Comparison of ENCODE assay signal across 12 cellular contexts in genomic region chr1:23393706-23394105, GRCh38. TPM values are rescaled to one million over a fixed set of nuclear protein-coding genes. Genes with fewer than 3 reads are reported as not detected.
DNase-seq lines count a peak whose midpoint lies in the region; ATAC-seq and TF ChIP-seq lines count a peak whose summit lies in the region.
"Had no signal": no experiment of that assay in that cellular context is flagged by ENCODE, and none has a peak within 500 bp of the region (broad histone marks: within the 10 kb centered on the region; RNA-seq: fewer than 3 reads in every experiment).

No MANE protein-coding gene starts in this region.

- H3K27me3 ChIP-seq in BLaER1: no peaks in the 10 kb centered on the region
- H3K27me3 ChIP-seq in adipocyte (replicated peaks; ENCODE audit: control insufficient read depth, insufficient read depth, low read length): no peaks in the 10 kb centered on the region
- H3K27me3 ChIP-seq in heart right ventricle: no peaks in the 10 kb centered on the region
- H3K27me3 ChIP-seq in CD8-positive, alpha-beta T cell (ENCODE audit: insufficient read depth, low read length): no peaks in the 10 kb centered on the region
- no peaks in the 10 kb centered on the region for H3K27me3 ChIP-seq in HAP-1 (ENCODE audit: low read depth)

- no peaks in the 10 kb centered on the region for H4K20me1 ChIP-seq in BLaER1

- no peak overlapping the region for H3K4me3 Mint-ChIP-seq in CD8-positive, alpha-beta T cell
- H3K4me3 Mint-ChIP-seq: activated CD8-positive, alpha-beta T cell treated with anti-CD3 and anti-CD28 coated beads, Interleukin-2, amount 10 ng/mL, durations not matched to agents 7 days and 5 days had no signal

- POLR2A ChIA-PET in CD8-positive, alpha-beta T cell (lab: Charles Lee): interaction anchor here (1.1 kb wide), 1 partner anchor 9 kb away, joined by 3 read pairs; no protein-coding TSS in a partner anchor

- H3K9me3 ChIP-seq in BLaER1 (no peaks in the 10 kb centered on the region), adipocyte (ENCODE audit: control insufficient read depth, low read length) (no peaks in the 10 kb centered on the region), heart right ventricle (no peaks in the 10 kb centered on the region), HAP-1 (no peaks in the 10 kb centered on the region)
- no peaks in the 10 kb centered on the region for H3K9me3 ChIP-seq in CD8-positive, alpha-beta T cell (ENCODE audit: low read length)

- peaks cover 2% of the 10 kb centered on the region for H3K4me1 Mint-ChIP-seq in CD8-positive, alpha-beta T cell (ENCODE audit: low read depth)

- ATAC-seq in heart right ventricle (peak; percentile 61 to 77 (median 72)), HG03378 (IDR thresholded peaks at IDR 0.05; ENCODE audit: unreplicated experiment) (no peak), GM21528 (IDR thresholded peaks at IDR 0.05; ENCODE audit: low FRiP score, unreplicated experiment) (no peak)
- ATAC-seq in CD8-positive, alpha-beta T cell: no peak
- ATAC-seq: activated CD8-positive, alpha-beta T cell treated with anti-CD3 and anti-CD28 coated beads, Interleukin-2, amount 10 ng/mL, durations not matched to agents 7 days and 5 days; GM12878 had no signal

- no peak overlapping the region for H3K27ac ChIP-seq in BLaER1
- H3K27ac ChIP-seq in heart right ventricle: peak overlapping the region in 9 of 10 donors; percentile 72 to 90 (median 82)
- no peak overlapping the region for H3K27ac ChIP-seq in CD8-positive, alpha-beta T cell (ENCODE audit: low read depth, low read length)

- in situ Hi-C loops in HAP-1 (cut with MboI; ENCODE audit: low sequenced_read_pairs): no loop called here

- H3K4me2 ChIP-seq in BLaER1: peak overlapping the region; percentile 55

- H3K4me1 ChIP-seq in BLaER1: peaks cover 26% of the 10 kb centered on the region
- peaks cover 33% of the 10 kb centered on the region for H3K4me1 ChIP-seq in adipocyte (ENCODE audit: control insufficient read depth, insufficient read depth, low read length)
- peaks cover 2 to 42% (median 27%) of the 10 kb centered on the region in 9 donors for H3K4me1 ChIP-seq in heart right ventricle
- H3K4me1 ChIP-seq in CD8-positive, alpha-beta T cell (ENCODE audit: insufficient read depth, low read length): no peaks in the 10 kb centered on the region
- peaks cover 12% of the 10 kb centered on the region for H3K4me1 ChIP-seq in HAP-1

- WGBS in heart right ventricle, 2 donors: 36 to 60% methylated on average over 15 of the region's 15 CpGs

- no peaks in the 10 kb centered on the region for H3K9me3 Mint-ChIP-seq in CD8-positive, alpha-beta T cell

- peaks cover 35% of the 10 kb centered on the region for H3K36me3 Mint-ChIP-seq in CD8-positive, alpha-beta T cell

- no peak overlapping the region for H3K27ac Mint-ChIP-seq in CD8-positive, alpha-beta T cell
- H3K27ac Mint-ChIP-seq: activated CD8-positive, alpha-beta T cell treated with anti-CD3 and anti-CD28 coated beads, Interleukin-2, amount 10 ng/mL, durations not matched to agents 7 days and 5 days had no signal

- DNase-seq in adipocyte (ENCODE audit: low read depth): peak; percentile 10
- peak; percentile 59 to 60 for DNase-seq in heart right ventricle
- peak; percentile 92 for DNase-seq in posterior vena cava (ENCODE audit: low spot score)
- no peak for DNase-seq in CD8-positive, alpha-beta T cell
- DNase-seq in HAP-1 (ENCODE audit: low spot score in 2 of 2): no peak
- DNase-seq: activated CD8-positive, alpha-beta T cell treated with anti-CD3 and anti-CD28 coated beads, Interleukin-2, amount 10 ng/mL, durations not matched to agents 7 days and 5 days; NCI-H1436 treated with DMSO at 0.1 percent for 48 hours; trophoblast cell had no signal

- intact Hi-C loops in heart right ventricle (cut with DNase I): loop anchor here in 1 of 10 donors (2.0 kb wide), 1 partner anchor 25 kb away; the partner anchor contains the start of gene ZNF436
- intact Hi-C loops in posterior vena cava (cut with DNase I): no loop called here
- intact Hi-C loops in CD8-positive, alpha-beta T cell (cut with DNase I, micrococcal nuclease): no loop called here

- H3K9ac ChIP-seq in BLaER1: no peak overlapping the region; the same call in 1 of the 2 replicates
- peak overlapping the region; percentile 86 for H3K9ac ChIP-seq in adipocyte (ENCODE audit: low read length)

- no peak overlapping the region for H3K4me3 ChIP-seq in BLaER1
- peak overlapping the region; percentile 38 for H3K4me3 ChIP-seq in adipocyte (ENCODE audit: low read length)
- no peak overlapping the region for H3K4me3 ChIP-seq in heart right ventricle
- no peak overlapping the region for H3K4me3 ChIP-seq in CD8-positive, alpha-beta T cell (ENCODE audit: low read depth, low read length)
- no peak overlapping the region for H3K4me3 ChIP-seq in HAP-1
- H3K4me3 ChIP-seq: GM12878 had no signal

- no peak for TF ChIP-seq CTCF in heart right ventricle (IDR thresholded peaks at IDR 0.05)
- TF ChIP-seq CTCF in CD8-positive, alpha-beta T cell (IDR thresholded peaks at IDR 0.05): no peak

- H3K27me3 Mint-ChIP-seq in CD8-positive, alpha-beta T cell (ENCODE audit: low read depth): peaks cover 2% of the 10 kb centered on the region

- CTCF ChIA-PET in CD8-positive, alpha-beta T cell (lab: Charles Lee): interaction anchor here (1.9 kb wide), 1 partner anchor 10 kb away, joined by 13 read pairs; no protein-coding TSS in a partner anchor

- H3K36me3 ChIP-seq in BLaER1 (no peaks in the 10 kb centered on the region), adipocyte (ENCODE audit: control insufficient read depth, insufficient read depth, low read length, severe bottlenecking) (peaks cover 5% of the 10 kb centered on the region), heart right ventricle (peaks cover 0 to 16% (median 0%) of the 10 kb centered on the region in 9 donors), HAP-1 (replicated peaks) (no peaks in the 10 kb centered on the region)
- H3K36me3 ChIP-seq in CD8-positive, alpha-beta T cell (ENCODE audit: insufficient read depth, low read length): no peaks in the 10 kb centered on the region

RNA-seq across cellular contexts. Expression of gene ZNF436, which starts 24.1 kb away (rescaled TPM):
- total RNA-seq in heart right ventricle (10 to 100 TPM in 9 of 10 donors, 1 to 10 TPM in 1; 9.4 to 25.5 (median 16.3) TPM), posterior vena cava (10 to 100 TPM; 13.1 to 18.4 TPM)
- 1 to 10 TPM; 3.3 to 4.2 TPM for polyA plus RNA-seq in heart right ventricle
- total RNA-seq in CD8-positive, alpha-beta T cell: 1 to 10 TPM; 3.4 to 3.9 TPM

RNA-seq across cellular contexts. Expression of gene TCEA3, which starts 30.8 kb away (rescaled TPM):
- 10 to 100 TPM; 56.7 to 93.0 (median 71.8) TPM for total RNA-seq in heart right ventricle
- polyA plus RNA-seq in heart right ventricle: 10 to 100 TPM; 25.1 to 51.4 TPM
- 10 to 100 TPM; 20.4 to 23.0 TPM for total RNA-seq in posterior vena cava
- total RNA-seq in CD8-positive, alpha-beta T cell: 10 to 100 TPM; 14.0 to 16.9 TPM

RNA-seq across cellular contexts. Expression of gene HNRNPR, which starts 49.6 kb away (rescaled TPM):
- total RNA-seq in heart right ventricle (10 to 100 TPM; 56.7 to 72.7 (median 66.4) TPM), posterior vena cava (100 to 1,000 TPM in 1 of 2 donors, 10 to 100 TPM in 1; 95.1 to 117 TPM)
- 10 to 100 TPM; 44.6 to 60.3 TPM for polyA plus RNA-seq in heart right ventricle
- total RNA-seq in CD8-positive, alpha-beta T cell: 100 to 1,000 TPM; 102 to 103 TPM

Comparison
In these comparisons a context has a peak if more than half of its experiments do, and no peak if none do; other contexts are left out.
1. H3K27ac ChIP-seq: peak in heart right ventricle (9 of 10); none in BLaER1 (single experiment) and CD8-positive, alpha-beta T cell (single experiment).
2. DNase-seq: peak in adipocyte (single experiment), heart right ventricle (2 of 2) and posterior vena cava (single experiment); none in CD8-positive, alpha-beta T cell (0 of 7) and HAP-1 (0 of 2).
3. ATAC-seq: peak in heart right ventricle (8 of 8); none in HG03378 (single experiment), CD8-positive, alpha-beta T cell (single experiment) and GM21528 (single experiment).